ENCODE assay signal across 8 cellular contexts in the genomic region with DNA sequence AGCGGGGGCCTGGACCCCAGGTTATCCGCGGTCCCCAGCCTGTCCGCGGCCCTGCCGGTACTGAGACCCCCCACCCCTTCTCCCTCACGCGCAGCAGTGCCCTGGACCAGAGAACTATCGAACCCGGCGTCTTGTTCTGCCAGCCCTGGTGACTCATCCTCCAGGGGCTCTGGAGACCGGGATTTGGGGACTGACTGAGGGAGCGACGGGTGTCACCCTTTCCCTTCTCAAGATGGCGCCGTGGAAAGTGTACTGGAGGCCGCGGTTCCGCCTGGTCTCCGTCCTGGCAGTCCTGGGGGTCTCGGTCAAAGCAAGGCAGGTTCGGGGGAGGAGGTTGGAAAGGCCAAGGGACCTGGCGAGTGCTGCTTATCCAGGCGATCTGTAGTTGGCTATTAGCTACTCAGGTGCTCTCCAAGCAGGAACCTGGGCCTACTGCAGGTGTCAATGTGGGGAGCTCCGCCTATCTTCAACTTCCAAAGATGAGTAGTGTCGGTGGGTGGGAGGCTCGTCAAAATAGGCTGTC. TPM values are rescaled to one million over a fixed set of nuclear protein-coding genes. Genes with fewer than 3 reads are reported as not detected.
DNase-seq lines count a peak whose midpoint lies in the region; TF ChIP-seq lines count a peak whose summit lies in the region.

No MANE protein-coding gene starts in this region.

- H3K27me3 Mint-ChIP-seq in HFFc6 (ENCODE audit: insufficient read depth): no peaks in the 10 kb centered on the region; the same call in none of the 2 replicates

- CTCF ChIA-PET in GM10248 (lab: Yijun Ruan, JAX): interaction anchor here (1.2 to 1.5 kb wide), 2 partner anchors 11 to 62 kb away, joined by 3 to 4 read pairs; no protein-coding TSS in a partner anchor

- peak overlapping the region; percentile 97 for H3K4me3 ChIP-seq in choroid plexus epithelial cell (ENCODE audit: low read depth, low read length)

- DNase-seq in GM10248 (ENCODE audit: extremely low spot score) (peak; percentile 34), HFFc6 (peak; percentile 28), NCI-H146 (lab: John Stamatoyannopoulos, UW) (peak; percentile 44), choroid plexus epithelial cell (ENCODE audit: low read depth) (peak; percentile 28), left kidney (ENCODE audit: low read depth, low spot score) (peak; percentile 80), retina (no peak)
- peak; percentile 19 for DNase-seq in activated CD4-positive, alpha-beta T cell treated with anti-CD3 and anti-CD28 coated beads for 1 hour
- peak; percentile 46 for DNase-seq in stimulated activated CD4-positive, alpha-beta T cell treated with anti-CD3 and anti-CD28 coated beads, Interleukin-4, amount 100 ng/mL, for 1 hour

- TF ChIP-seq CTCF in GM10248 (IDR thresholded peaks at IDR 0.05; ENCODE audit: control extremely low read depth, extremely low read depth, low read depth, missing control alignments) (no peak), HFFc6 (IDR thresholded peaks at IDR 0.05) (no peak), choroid plexus epithelial cell (conservative IDR thresholded peaks at IDR 0.05; ENCODE audit: low read depth, low read length) (no peak)

- H3K27ac Mint-ChIP-seq in HFFc6: peak overlapping the region; percentile 99

- peaks cover 42% of the 10 kb centered on the region for H3K4me1 Mint-ChIP-seq in HFFc6 (ENCODE audit: low read depth)

- peak overlapping the region; percentile 98 for H3K4me3 Mint-ChIP-seq in HFFc6

- peaks cover 14% of the 10 kb centered on the region for H3K36me3 Mint-ChIP-seq in HFFc6 (ENCODE audit: low read depth)

- H3K9me3 Mint-ChIP-seq in HFFc6: no peaks in the 10 kb centered on the region

- POLR2A ChIA-PET in GM10248 (lab: Yijun Ruan, JAX): interaction anchor here (1.3 to 1.5 kb wide), 2 partner anchors 8 to 236 kb away, joined by 4 to 7 read pairs; no protein-coding TSS in a partner anchor

RNA-seq across cellular contexts. Expression of gene RAB5A, which starts 0.7 kb away (rescaled TPM):
- total RNA-seq in HFFc6 (2021; fragmentation: NEBNext Ultra II Directional; extraction: Animal tissue kit (Norgen Biotek cat#: 25700)): 10 to 100 TPM; 56.7 to 71.1 (median 66.0) TPM

RNA-seq across cellular contexts. Expression of gene EFHB, which starts 13.6 kb away (rescaled TPM):
- 1 to 10 TPM in 1 of 6 experiments, under 1 TPM in 4, not detected in 1; 0.40 to 1.2 (median 0.59) TPM for total RNA-seq in HFFc6 (2021; fragmentation: NEBNext Ultra II Directional; extraction: Animal tissue kit (Norgen Biotek cat#: 25700))
